9 cellular contexts compared by ENCODE assay signal in the genomic region with DNA sequence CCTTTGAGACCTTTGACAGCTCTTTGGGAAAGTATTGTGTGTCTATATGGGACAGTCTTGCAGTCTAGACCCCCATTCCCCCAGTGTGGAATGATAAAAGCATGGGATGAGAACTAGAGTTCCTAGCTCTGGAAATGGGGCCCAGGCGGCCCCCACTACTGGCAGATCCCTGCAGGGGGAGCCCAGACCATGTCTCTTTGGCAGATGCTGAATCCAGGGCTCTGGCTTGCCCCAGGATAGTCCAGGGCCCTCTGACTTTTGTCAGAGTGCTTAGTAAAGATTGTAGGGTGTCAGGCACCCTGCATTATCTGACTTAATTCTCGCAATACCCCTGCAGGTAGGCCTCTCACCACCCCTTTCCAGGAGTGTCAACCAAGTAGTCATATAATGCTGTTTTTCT. TPM values are rescaled to one million over a fixed set of nuclear protein-coding genes. Genes with fewer than 3 reads are reported as not detected.
DNase-seq lines count a peak whose midpoint lies in the region; ATAC-seq and TF ChIP-seq lines count a peak whose summit lies in the region.
"Had no signal": no experiment of that assay in that cellular context is flagged by ENCODE, and none has a peak within 500 bp of the region (broad histone marks: within the 10 kb centered on the region; RNA-seq: fewer than 3 reads in every experiment).

No MANE protein-coding gene starts in this region.

- H3K9me3 ChIP-seq in PC-3 (ENCODE audit: low read length) (no peaks in the 10 kb centered on the region), stomach (no peaks in the 10 kb centered on the region)

- H2AFZ ChIP-seq in PC-3 (ENCODE audit: low read length): no peak overlapping the region

- DNase-seq in activated CD4-positive, alpha-beta T cell treated with anti-CD3 and anti-CD28 coated beads, Interleukin-2, amount 50 U/mL, for 1 hour: peak; percentile 9
- no peak for DNase-seq in activated CD4-positive, alpha-beta T cell treated with anti-CD3 and anti-CD28 coated beads for 1 hour
- DNase-seq in PC-3 (no peak), fibroblast of mammary gland (ENCODE audit: low read depth) (peak; percentile 10), stomach (no peak), NCI-H2081 (lab: John Stamatoyannopoulos, UW) (no peak)
- no peak for DNase-seq in stimulated activated naive CD4-positive, alpha-beta T cell treated with Interleukin-2 at 50 U/mL for 16 hours (lab: John Stamatoyannopoulos, UW)
- DNase-seq: NCI-H1048 had no signal

- no peaks in the 10 kb centered on the region for H3K9me2 ChIP-seq in PC-3 (replicated peaks; ENCODE audit: low read length)

- H3K36me3 ChIP-seq in PC-3 (ENCODE audit: low read depth, low read length) (peaks cover 52% of the 10 kb centered on the region), stomach (peaks cover 28 to 59% (median 46%) of the 10 kb centered on the region in 4 donors)

- TF ChIP-seq CTCF in PC-3 (conservative IDR thresholded peaks at IDR 0.05; ENCODE audit: low read depth, low read length): peak; percentile 44
- TF ChIP-seq CTCF in fibroblast of mammary gland (conservative IDR thresholded peaks at IDR 0.05; ENCODE audit: control insufficient read depth, insufficient read depth, low read depth, low read length): peak; percentile 44
- peak in 1 of 7 experiments; percentile 8 for TF ChIP-seq CTCF in stomach (IDR thresholded peaks at IDR 0.05)

- no peak for TF ChIP-seq POLR2A in stomach (IDR thresholded peaks at IDR 0.05)

- ATAC-seq in PC-3 (no peak), HG03108 (IDR thresholded peaks at IDR 0.05; ENCODE audit: unreplicated experiment) (no peak)

- H3K9ac ChIP-seq in PC-3 (ENCODE audit: low read length): no peak overlapping the region

- POLR2A ChIA-PET in PC-3 (lab: Charles Lee; ENCODE audit: unreplicated experiment): interaction anchor here (0.6 kb wide), 1 partner anchor 1025 kb away, joined by 5 read pairs; no protein-coding TSS in a partner anchor

- H3K27me3 ChIP-seq in PC-3 (ENCODE audit: low read length) (no peaks in the 10 kb centered on the region), stomach (no peaks in the 10 kb centered on the region)

- H3K27ac ChIP-seq in PC-3 (ENCODE audit: low read length): no peak overlapping the region
- H3K27ac ChIP-seq in stomach: peak overlapping the region; percentile 34 to 99 (median 82)

- 46 to 75% (median 53%) methylated on average over 2 of the region's 2 CpGs for WGBS in stomach, 5 donors

- no peak for TF ChIP-seq EP300 in stomach (IDR thresholded peaks at IDR 0.05)

- H3K4me1 ChIP-seq in PC-3 (ENCODE audit: insufficient read depth, low read length) (peaks cover 26% of the 10 kb centered on the region), stomach (peaks cover 55 to 95% (median 76%) of the 10 kb centered on the region in 4 donors)

- H3K4me3 ChIP-seq in PC-3 (ENCODE audit: low read length) (no peak overlapping the region), fibroblast of mammary gland (ENCODE audit: control insufficient read depth, low read depth, low read length) (no peak overlapping the region), stomach (no peak overlapping the region)

- H3K4me2 ChIP-seq in PC-3 (ENCODE audit: low read length): no peak overlapping the region

- intact Hi-C loops in PC-3 (cut with micrococcal nuclease): no loop called here
- intact Hi-C loops in stomach (cut with DNase I; ENCODE audit: low total_unique reads): no loop called here

- CTCF ChIA-PET in PC-3 (lab: Charles Lee): no interaction called here

- H3F3A ChIP-seq in PC-3 (ENCODE audit: low read length, unreplicated experiment): no peaks in the 10 kb centered on the region

- BruUV-seq in PC-3 (replicated peaks; lab: Mats Ljungman, UMichigan): no TSS peak

- H4K20me1 ChIP-seq in PC-3 (ENCODE audit: low read length): peaks cover 53% of the 10 kb centered on the region

- peaks cover 98% of the 10 kb centered on the region for H3K79me2 ChIP-seq in PC-3 (ENCODE audit: low read length)

RNA-seq across cellular contexts. Expression of a gene that starts 8.3 kb away (rescaled TPM):
- 207 and 227 TPM in 2 replicates for total RNA-seq in PC-3 (2014; rRNA removed)
- 10 to 100 TPM; 38.8 to 66.7 (median 58.9) TPM for total RNA-seq in stomach
- polyA plus RNA-seq in stomach: 10 to 100 TPM; 32.8 to 41.1 (median 36.7) TPM

RNA-seq across cellular contexts. Expression of a gene that starts 33.5 kb away (rescaled TPM):
- 47.4 and 60.6 TPM in 2 replicates for total RNA-seq in PC-3 (2014; rRNA removed)
- 10 to 100 TPM in 4 of 5 donors, 1 to 10 TPM in 1; 5.8 to 19.7 (median 10.5) TPM for total RNA-seq in stomach
- polyA plus RNA-seq in stomach: 1 to 10 TPM; 5.2 to 9.0 (median 5.5) TPM

Comparison
In these comparisons a context has a peak if more than half of its experiments do, and no peak if none do; other contexts are left out.
1. DNase-seq: peak in activated CD4-positive, alpha-beta T cell treated with anti-CD3 and anti-CD28 coated beads, Interleukin-2, amount 50 U/mL, for 1 hour (single experiment) and fibroblast of mammary gland (single experiment); none in activated CD4-positive, alpha-beta T cell treated with anti-CD3 and anti-CD28 coated beads for 1 hour (single experiment), PC-3 (single experiment), stomach (single experiment), stimulated activated naive CD4-positive, alpha-beta T cell treated with Interleukin-2 at 50 U/mL for 16 hours (single experiment) and NCI-H2081 (0 of 2).